ENCODE assay signal across 1 cellular context in genomic region chr1:2783435-2784397, GRCh38.
A peak's percentile ranks its signal among the peaks of the same experiment; 100 is the strongest.
TF ChIP-seq lines count a peak whose summit lies in the region.

No MANE protein-coding gene starts in this region.

TF ChIP-seq in K562, 482 proteins besides CTCF, POLR2A, EP300 and RAD21:
- TF ChIP-seq JUN (IDR thresholded peaks at IDR 0.05; ENCODE audit: borderline replicate concordance, low read depth, low read length) (no peak), JUN (CRISPR knock-in tag; IDR thresholded peaks at IDR 0.05; ENCODE audit: borderline replicate concordance) (no peak), ARNT (IDR thresholded peaks at IDR 0.05) (no peak), GMEB1 (CRISPR knock-in tag; IDR thresholded peaks at IDR 0.05) (no peak), TFE3 (CRISPR knock-in tag; IDR thresholded peaks at IDR 0.05) (peak; percentile 84), TAF9B (IDR thresholded peaks at IDR 0.05; ENCODE audit: partially characterized antibody) (no peak), POU5F1 (IDR thresholded peaks at IDR 0.05; ENCODE audit: borderline replicate concordance, low read depth, low read length, partially characterized antibody) (no peak), RAD51 (IDR thresholded peaks at IDR 0.05; ENCODE audit: borderline replicate concordance, low read depth) (peak; percentile 64)
